8 cellular contexts compared by ENCODE assay signal in the genomic region with DNA sequence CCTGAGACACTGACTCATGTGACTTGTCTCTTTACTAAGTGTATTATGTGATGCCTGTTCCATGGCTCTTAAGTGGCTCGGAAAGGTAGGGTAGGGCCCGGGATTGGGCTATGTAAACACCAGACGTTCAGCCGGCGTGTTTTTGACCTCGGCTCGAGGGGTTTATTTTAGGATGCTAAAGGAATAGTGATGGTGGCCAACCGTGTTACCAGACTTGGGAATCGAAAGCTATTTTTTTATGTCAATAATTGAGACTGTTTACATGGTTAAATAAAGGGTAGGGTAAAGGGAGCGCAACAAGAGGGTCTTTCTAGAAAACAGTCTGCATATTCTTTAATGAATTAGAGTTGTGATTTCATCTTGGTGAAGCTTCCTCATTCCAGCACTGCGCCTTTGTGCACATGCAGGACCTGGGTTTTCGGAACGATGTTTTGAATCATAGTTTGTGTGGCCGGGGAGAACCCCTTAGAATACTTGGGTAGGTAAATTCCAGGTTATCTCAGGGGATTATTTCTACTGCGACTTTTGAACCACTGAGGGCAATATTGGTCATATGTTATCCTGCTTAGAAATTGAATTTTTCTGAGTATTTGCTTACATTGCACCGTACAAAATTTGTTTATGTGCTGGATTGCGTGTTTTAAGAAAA. TPM values are rescaled to one million over a fixed set of nuclear protein-coding genes. Genes with fewer than 3 reads are reported as not detected.
DNase-seq lines count a peak whose midpoint lies in the region; ATAC-seq and TF ChIP-seq lines count a peak whose summit lies in the region.

No MANE protein-coding gene starts in this region.

- peak in 2 of 3 donors; percentile 38 to 56 for DNase-seq in CD4-positive, CD25-positive, alpha-beta regulatory T cell
- DNase-seq in GM20000 (ENCODE audit: low spot score) (peak; percentile 43), T-helper 17 cell (peak in 2 of 3 donors; percentile 41 to 53), cardiac fibroblast (ENCODE audit: low read depth in 2 of 2) (peak; percentile 31 to 56), left lung (peak in 1 of 2 donors; percentile 44), DMS114 treated with DMSO at 0.1 percent for 48 hours (lab: John Stamatoyannopoulos, UW; ENCODE audit: unreplicated experiment) (no peak)
- DNase-seq in Jurkat, Clone E6-1 (ENCODE audit: low read depth, low spot score) = no peak
- DNase-seq in stimulated activated CD4-positive, alpha-beta T cell treated with anti-CD3 and anti-CD28 coated beads, Interleukin-4, amount 100 ng/mL, for 48 hours (ENCODE audit: low read depth in 2 of 2) = peak; percentile 30 to 37

- peaks cover 4% of the 10 kb centered on the region for H3K27me3 Mint-ChIP-seq in CD4-positive, CD25-positive, alpha-beta regulatory T cell
- H3K27me3 Mint-ChIP-seq in T-helper 17 cell = no peaks in the 10 kb centered on the region

- H3K27ac ChIP-seq in CD4-positive, CD25-positive, alpha-beta regulatory T cell (ENCODE audit: insufficient read depth, low read length, poor library complexity, severe bottlenecking) = peak overlapping the region; percentile 96
- peak overlapping the region; percentile 99 for H3K27ac ChIP-seq in left lung

- no peaks in the 10 kb centered on the region for H3K36me3 ChIP-seq in CD4-positive, CD25-positive, alpha-beta regulatory T cell (ENCODE audit: control insufficient read depth, insufficient read depth, low read length)
- no peaks in the 10 kb centered on the region for H3K36me3 ChIP-seq in left lung

- TF ChIP-seq CTCF in GM20000 (IDR thresholded peaks at IDR 0.05; ENCODE audit: extremely low read depth, missing control alignments) (no peak), cardiac fibroblast (IDR thresholded peaks at IDR 0.05; ENCODE audit: low read depth, low read length) (no peak), left lung (IDR thresholded peaks at IDR 0.05) (no peak)

- peak overlapping the region; percentile 96 for H3K4me3 ChIP-seq in CD4-positive, CD25-positive, alpha-beta regulatory T cell (ENCODE audit: low read depth, low read length)
- peak overlapping the region; percentile 86 for H3K4me3 ChIP-seq in Jurkat, Clone E6-1 (ENCODE audit: low read length)
- peak overlapping the region; percentile 87 for H3K4me3 ChIP-seq in cardiac fibroblast (replicated peaks in 1 of 2; ENCODE audit: low read depth in 2 of 2, low read length in 2 of 2)
- H3K4me3 ChIP-seq in left lung = peak overlapping the region; percentile 91 to 96

- H3K27ac Mint-ChIP-seq in CD4-positive, CD25-positive, alpha-beta regulatory T cell = peak overlapping the region; percentile 97 to 99 (median 98)
- no peak overlapping the region for H3K27ac Mint-ChIP-seq in T-helper 17 cell

- no peaks in the 10 kb centered on the region for H3K9me3 ChIP-seq in CD4-positive, CD25-positive, alpha-beta regulatory T cell (ENCODE audit: control insufficient read depth in 2 of 2, low read length in 2 of 2)
- H3K9me3 ChIP-seq in T-helper 17 cell (ENCODE audit: control insufficient read depth, low read length, poor library complexity, severe bottlenecking) (no peaks in the 10 kb centered on the region), left lung (no peaks in the 10 kb centered on the region)

- H3K4me1 Mint-ChIP-seq in CD4-positive, CD25-positive, alpha-beta regulatory T cell = peaks cover 11 to 51% (median 33%) of the 10 kb centered on the region in 4 donors
- peaks cover 34% of the 10 kb centered on the region for H3K4me1 Mint-ChIP-seq in T-helper 17 cell

- peaks cover 43% of the 10 kb centered on the region for H3K4me1 ChIP-seq in CD4-positive, CD25-positive, alpha-beta regulatory T cell (ENCODE audit: control insufficient read depth, insufficient read depth, low read length, poor library complexity, severe bottlenecking)
- peaks cover 0 to 36% of the 10 kb centered on the region in 2 donors for H3K4me1 ChIP-seq in left lung

- H3K9me3 Mint-ChIP-seq in CD4-positive, CD25-positive, alpha-beta regulatory T cell = no peaks in the 10 kb centered on the region

- intact Hi-C loops in left lung (cut with DNase I) = loop anchor here in 1 of 2 donors (5.0 kb wide), 1 partner anchor 168 kb away; no protein-coding TSS in a partner anchor

- peak overlapping the region; percentile 93 to 100 (median 98) for H3K4me3 Mint-ChIP-seq in CD4-positive, CD25-positive, alpha-beta regulatory T cell
- H3K4me3 Mint-ChIP-seq in T-helper 17 cell = no peak overlapping the region

- no peaks in the 10 kb centered on the region for H3K36me3 Mint-ChIP-seq in CD4-positive, CD25-positive, alpha-beta regulatory T cell
- no peaks in the 10 kb centered on the region for H3K36me3 Mint-ChIP-seq in T-helper 17 cell (ENCODE audit: low read depth)

- no peaks in the 10 kb centered on the region for H3K27me3 ChIP-seq in CD4-positive, CD25-positive, alpha-beta regulatory T cell (ENCODE audit: control insufficient read depth, insufficient read depth, low read length)
- no peaks in the 10 kb centered on the region for H3K27me3 ChIP-seq in left lung

- ATAC-seq in CD4-positive, CD25-positive, alpha-beta regulatory T cell (ENCODE audit: low read depth in 2 of 2) = no peak
- peak; percentile 49 for ATAC-seq in T-helper 17 cell
- peak; percentile 9 for ATAC-seq in left lung

RNA-seq across cellular contexts. Expression of gene PIK3CA, which starts 1.2 kb away (rescaled TPM):
- 38.0 TPM for total RNA-seq in CD4-positive, CD25-positive, alpha-beta regulatory T cell
- polyA plus RNA-seq in CD4-positive, CD25-positive, alpha-beta regulatory T cell = 10 to 100 TPM; 15.8 to 21.8 (median 18.3) TPM
- polyA plus RNA-seq in Jurkat, Clone E6-1 (2012; ENCODE audit: insufficient read depth, insufficient read length) = 12.8 TPM
- 10 to 100 TPM; 42.4 to 45.4 TPM for total RNA-seq in T-helper 17 cell
- 10 to 100 TPM; 25.3 to 29.7 TPM for total RNA-seq in left lung

Comparison
In these comparisons a context has a peak if more than half of its experiments do, and no peak if none do; other contexts are left out.
1. ATAC-seq: peak in T-helper 17 cell (single experiment) and left lung (single experiment); none in CD4-positive, CD25-positive, alpha-beta regulatory T cell (0 of 2).
2. DNase-seq: peak in CD4-positive, CD25-positive, alpha-beta regulatory T cell (2 of 3), GM20000 (single experiment), T-helper 17 cell (2 of 3), cardiac fibroblast (2 of 2) and stimulated activated CD4-positive, alpha-beta T cell treated with anti-CD3 and anti-CD28 coated beads, Interleukin-4, amount 100 ng/mL, for 48 hours (2 of 2); none in Jurkat, Clone E6-1 (single experiment) and DMS114 treated with DMSO at 0.1 percent for 48 hours (single experiment).
3. Peak in every context shown above with its lines, with median percentiles within 50 percentile points of each other: H3K4me3 ChIP-seq.